ENCODE assay signal across 31 cellular contexts in genomic region chr1:9081473-9081872, GRCh38. TPM values are rescaled to one million over a fixed set of nuclear protein-coding genes. Genes with fewer than 3 reads are reported as not detected.
"Had no signal": no experiment of that assay in that cellular context is flagged by ENCODE, and none has a peak within 500 bp of the region (broad histone marks: within the 10 kb centered on the region; RNA-seq: fewer than 3 reads in every experiment).

No MANE protein-coding gene starts in this region.

- H3K36me3 ChIP-seq: sigmoid colon, stomach, suprapubic skin, tibial nerve had no signal

- H3K36me3 Mint-ChIP-seq: mesothelial cell of epicardium; natural killer cell; stimulated activated memory B cell treated with anti-CD40 and anti-IgM and Interleukin-4, amounts not matched to agents 10 μg/mL and 1 μg/mL and 100 μg/mL, for 72 hours; WTC11 had no signal

- H3K4me3 Mint-ChIP-seq: activated CD4-positive, alpha-beta T cell treated with anti-CD3 and anti-CD28 coated beads for 36 hours; activated naive CD4-positive, alpha-beta T cell treated with anti-CD3 and anti-CD28 coated beads for 36 hours; activated T-cell treated with anti-CD3 and anti-CD28 coated beads, Interleukin-2, amount 50 U/mL, for 4 hours; mesothelial cell of epicardium; natural killer cell; stimulated activated memory B cell treated with anti-CD40 and anti-IgM and Interleukin-4, amounts not matched to agents 10 μg/mL and 1 μg/mL and 100 μg/mL, for 72 hours; WTC11 had no signal

- H3K9me3 Mint-ChIP-seq: activated naive CD4-positive, alpha-beta T cell treated with anti-CD3 and anti-CD28 coated beads for 36 hours; activated T-cell treated with anti-CD3 and anti-CD28 coated beads, Interleukin-2, amount 50 U/mL, for 4 hours; mesothelial cell of epicardium; natural killer cell; WTC11 had no signal

- ATAC-seq: activated CD4-positive, alpha-beta T cell treated with anti-CD3 and anti-CD28 coated beads for 36 hours; activated T-cell treated with anti-CD3 and anti-CD28 coated beads, Interleukin-2, amount 50 U/mL, for 4 hours; left ventricle myocardium superior; natural killer cell; stimulated activated memory B cell treated with anti-CD40 and anti-IgM and Interleukin-4, amounts not matched to agents 10 μg/mL and 1 μg/mL and 100 μg/mL, for 72 hours had no signal

- H3K4me2 ChIP-seq: smooth muscle cell had no signal

- H3K27ac ChIP-seq: foreskin keratinocyte, sigmoid colon, stomach, suprapubic skin, tibial nerve had no signal

- H3K4me3 ChIP-seq: sigmoid colon, smooth muscle cell, stomach, suprapubic skin, tibial nerve had no signal

- DNase-seq: activated CD4-positive, alpha-beta T cell treated with anti-CD3 and anti-CD28 coated beads for 36 hours; activated CD4-positive, alpha-beta T cell treated with anti-CD3 and anti-CD28 coated beads, Interleukin-2, amount 50 U/mL, for 48 hours; activated CD8-positive, alpha-beta memory T cell treated with anti-CD3 and anti-CD28 coated beads, Interleukin-2, amount 50 U/mL, for 48 hours; activated naive CD4-positive, alpha-beta T cell treated with anti-CD3 and anti-CD28 coated beads for 36 hours; activated T-cell treated with anti-CD3 and anti-CD28 coated beads, Interleukin-2, amount 50 U/mL, for 4 hours; amygdala; cortex of kidney; glutamatergic neuron; hippocampal formation; left ventricle myocardium superior; natural killer cell; retina; sigmoid colon; stimulated activated CD4-positive, alpha-beta T cell treated with anti-CD3 and anti-CD28 coated beads, Interleukin-15, amount 100 ng/mL, for 24 hours; stomach; T-helper 9 cell had no signal

- H3K27ac Mint-ChIP-seq: activated CD4-positive, alpha-beta T cell treated with anti-CD3 and anti-CD28 coated beads for 36 hours; activated naive CD4-positive, alpha-beta T cell treated with anti-CD3 and anti-CD28 coated beads for 36 hours; mesothelial cell of epicardium; natural killer cell; progenitor cell of endocrine pancreas; stimulated activated memory B cell treated with anti-CD40 and anti-IgM and Interleukin-4, amounts not matched to agents 10 μg/mL and 1 μg/mL and 100 μg/mL, for 72 hours; WTC11 had no signal

- H3K27me3 ChIP-seq: foreskin keratinocyte, sigmoid colon, suprapubic skin, tibial nerve had no signal

- H3K9me3 ChIP-seq: sigmoid colon, stomach, suprapubic skin, tibial nerve had no signal

RNA-seq across cellular contexts. Expression of gene SLC2A5, which starts 12.0 kb away (rescaled TPM):
- total RNA-seq: activated CD4-positive, alpha-beta T cell treated with anti-CD3 and anti-CD28 coated beads for 36 hours; activated CD8-positive, alpha-beta memory T cell treated with anti-CD3 and anti-CD28 coated beads for 36 hours; activated naive CD4-positive, alpha-beta T cell treated with anti-CD3 and anti-CD28 coated beads for 36 hours; activated T-cell treated with anti-CD3 and anti-CD28 coated beads, Interleukin-2, amount 50 U/mL, for 4 hours; epithelial cell of proximal tubule; natural killer cell; osteocyte; progenitor cell of endocrine pancreas had no signal
- polyA plus RNA-seq: smooth muscle cell had no signal

RNA-seq across cellular contexts. Expression of gene SLC2A7, which starts 55.2 kb away (rescaled TPM):
- total RNA-seq: activated CD4-positive, alpha-beta T cell treated with anti-CD3 and anti-CD28 coated beads for 36 hours; activated CD8-positive, alpha-beta memory T cell treated with anti-CD3 and anti-CD28 coated beads for 36 hours; activated naive CD4-positive, alpha-beta T cell treated with anti-CD3 and anti-CD28 coated beads for 36 hours; activated T-cell treated with anti-CD3 and anti-CD28 coated beads, Interleukin-2, amount 50 U/mL, for 4 hours; cerebellum; epithelial cell of proximal tubule; fibroblast of lung; foreskin keratinocyte; left ventricle myocardium superior; mammary epithelial cell; mesothelial cell of epicardium; natural killer cell; osteocyte; progenitor cell of endocrine pancreas; sigmoid colon; smooth muscle cell; stomach; suprapubic skin; tibial nerve; urinary bladder; WTC11 had no signal
- polyA plus RNA-seq: fibroblast of lung, foreskin keratinocyte, mammary epithelial cell, smooth muscle cell, stomach, urinary bladder had no signal
